In the genomic region with DNA sequence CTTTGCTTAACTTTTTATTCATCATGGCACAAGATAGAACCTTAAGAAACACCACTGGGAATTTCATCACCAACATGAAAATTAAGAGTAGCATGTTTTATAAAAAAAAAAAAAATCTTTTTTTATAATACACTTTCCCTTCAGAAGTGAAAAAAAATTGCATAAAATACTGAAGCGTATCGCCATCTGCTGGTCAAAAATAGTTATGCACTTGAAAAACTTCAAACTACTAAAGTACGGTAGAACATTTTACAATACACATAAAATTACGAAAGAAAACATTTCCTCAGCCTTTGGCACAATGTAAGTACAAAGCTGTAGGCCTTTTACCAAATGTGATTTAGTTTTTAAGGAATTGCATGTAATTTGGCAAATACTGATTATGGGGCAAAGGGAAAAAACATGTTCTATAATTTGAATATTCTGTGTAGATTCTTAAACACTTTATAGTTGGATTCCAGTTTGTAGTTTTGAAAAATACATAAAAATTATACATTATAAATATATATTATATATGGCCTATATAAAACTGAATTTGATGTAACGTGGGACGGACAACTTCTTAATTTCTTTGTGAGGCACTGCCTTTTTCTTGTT, we compare ENCODE assay signal across 8 cellular contexts. TPM values are rescaled to one million over a fixed set of nuclear protein-coding genes. Genes with fewer than 3 reads are reported as not detected.
DNase-seq lines count a peak whose midpoint lies in the region; ATAC-seq and TF ChIP-seq lines count a peak whose summit lies in the region.

No MANE protein-coding gene starts in this region.

- H3K36me3 ChIP-seq in BJ (ENCODE audit: control insufficient read depth, insufficient read depth, low read length) (no peaks in the 10 kb centered on the region), SU-DHL-6 (ENCODE audit: low read length) (no peaks in the 10 kb centered on the region), upper lobe of left lung (peaks cover 0 to 4% (median 0%) of the 10 kb centered on the region in 4 donors)

- H3K9ac ChIP-seq in SU-DHL-6 (ENCODE audit: low read length) = no peak overlapping the region

- H3K4me1 ChIP-seq in upper lobe of left lung = no peaks in the 10 kb centered on the region

- H3K27me3 ChIP-seq in BJ (ENCODE audit: control insufficient read depth, insufficient read depth, low read length) (no peaks in the 10 kb centered on the region), SU-DHL-6 (ENCODE audit: low read length) (no peaks in the 10 kb centered on the region), upper lobe of left lung (no peaks in the 10 kb centered on the region)

- TF ChIP-seq CTCF in BJ (IDR thresholded peaks at IDR 0.05; ENCODE audit: insufficient read depth, low read depth, low read length) (peak; percentile 46; the same call in 1 of the 2 replicates), GM20000 (IDR thresholded peaks at IDR 0.05; ENCODE audit: extremely low read depth, missing control alignments) (no peak), SU-DHL-6 (IDR thresholded peaks at IDR 0.05; ENCODE audit: insufficient read depth, low read length, poor library complexity, severe bottlenecking) (peak; percentile 23), upper lobe of left lung (IDR thresholded peaks at IDR 0.05) (peak; percentile 38 to 57 (median 44))

- no peaks in the 10 kb centered on the region for H3F3A ChIP-seq in SU-DHL-6 (ENCODE audit: insufficient read depth)

- no peak overlapping the region for H3K4me3 ChIP-seq in BJ (ENCODE audit: low read depth, low read length)
- H3K4me3 ChIP-seq in SU-DHL-6 (ENCODE audit: insufficient read depth, low read length, poor library complexity, severe bottlenecking) = no peak overlapping the region
- no peak overlapping the region for H3K4me3 ChIP-seq in upper lobe of left lung

- no peak for ATAC-seq in upper lobe of left lung (ENCODE audit: low FRiP score in 2 of 2)
- ATAC-seq in GM21529 (IDR thresholded peaks at IDR 0.05; ENCODE audit: unreplicated experiment) = no peak

- peak; percentile 19 for DNase-seq in BJ (ENCODE audit: low read depth)
- peak; percentile 30 for DNase-seq in GM20000 (ENCODE audit: low spot score)
- peak; percentile 20 for DNase-seq in hepatic stellate cell (ENCODE audit: low spot score)
- DNase-seq in upper lobe of left lung = no peak
- DNase-seq in stimulated activated CD4-positive, alpha-beta T cell treated with anti-CD3 and anti-CD28 coated beads, Interleukin-12 subunit alpha, Interleukin-12 subunit beta, amount 100 ng/mL, for 4 hours = no peak
- DNase-seq in activated CD4-positive, alpha-beta T cell treated with anti-CD3 and anti-CD28 coated beads for 48 hours = no peak

- no peak overlapping the region for H3K27ac ChIP-seq in SU-DHL-6 (ENCODE audit: low read depth, low read length)
- H3K27ac ChIP-seq in upper lobe of left lung = no peak overlapping the region

- 25 to 44% methylated on average over 6 of the region's 6 CpGs for WGBS in upper lobe of left lung, 2 donors

- no peak overlapping the region for H2AFZ ChIP-seq in SU-DHL-6 (ENCODE audit: low read depth, low read length, severe bottlenecking)

- no peaks in the 10 kb centered on the region for H4K20me1 ChIP-seq in SU-DHL-6 (ENCODE audit: low read depth, low read length)

- no peaks in the 10 kb centered on the region for H3K9me2 ChIP-seq in SU-DHL-6 (replicated peaks; ENCODE audit: insufficient read depth, low read length)

- CTCF ChIA-PET in BJ (lab: Yijun Ruan, JAX) = interaction anchor here (0.6 to 2.5 kb wide), 8 partner anchors 15 to 951 kb away, joined by 3 to 25 read pairs (median 4); no protein-coding TSS in a partner anchor

- no peak overlapping the region for H3K4me2 ChIP-seq in SU-DHL-6 (ENCODE audit: low read depth, low read length, poor library complexity, severe bottlenecking)

- no peak for TF ChIP-seq POLR2A in upper lobe of left lung (IDR thresholded peaks at IDR 0.05)

- POLR2A ChIA-PET in BJ (lab: Charles Lee) = interaction anchor here (0.6 kb wide), 2 partner anchors 21 to 522 kb away, joined by 3 read pairs; no protein-coding TSS in a partner anchor

- TF ChIP-seq EP300 in upper lobe of left lung (IDR thresholded peaks at IDR 0.05) = no peak

- no peaks in the 10 kb centered on the region for H3K79me2 ChIP-seq in SU-DHL-6 (ENCODE audit: insufficient read depth, low read length)

- H3K9me3 ChIP-seq in SU-DHL-6 (ENCODE audit: insufficient read depth, low read length) = no peaks in the 10 kb centered on the region
- H3K9me3 ChIP-seq in upper lobe of left lung = no peaks in the 10 kb centered on the region

RNA-seq across cellular contexts. Expression of gene HCCS, which starts 26.5 kb away (rescaled TPM):
- 18.9 and 26.7 TPM in 2 replicates for polyA plus RNA-seq in BJ (2011; rRNA removed)
- polyA minus RNA-seq in BJ (2011; rRNA and poly(A)+ RNA removed) = 8.0 and 10.9 TPM in 2 replicates
- total RNA-seq in upper lobe of left lung = 10 to 100 TPM in 4 of 6 donors, 1 to 10 TPM in 2; 2.1 to 19.6 (median 12.2) TPM

Comparison
In these comparisons a context has a peak if more than half of its experiments do, and no peak if none do; other contexts are left out.
1. DNase-seq: peak in BJ (single experiment), GM20000 (single experiment) and hepatic stellate cell (single experiment); none in upper lobe of left lung (0 of 2), stimulated activated CD4-positive, alpha-beta T cell treated with anti-CD3 and anti-CD28 coated beads, Interleukin-12 subunit alpha, Interleukin-12 subunit beta, amount 100 ng/mL, for 4 hours (single experiment) and activated CD4-positive, alpha-beta T cell treated with anti-CD3 and anti-CD28 coated beads for 48 hours (single experiment).